In the genomic region with DNA sequence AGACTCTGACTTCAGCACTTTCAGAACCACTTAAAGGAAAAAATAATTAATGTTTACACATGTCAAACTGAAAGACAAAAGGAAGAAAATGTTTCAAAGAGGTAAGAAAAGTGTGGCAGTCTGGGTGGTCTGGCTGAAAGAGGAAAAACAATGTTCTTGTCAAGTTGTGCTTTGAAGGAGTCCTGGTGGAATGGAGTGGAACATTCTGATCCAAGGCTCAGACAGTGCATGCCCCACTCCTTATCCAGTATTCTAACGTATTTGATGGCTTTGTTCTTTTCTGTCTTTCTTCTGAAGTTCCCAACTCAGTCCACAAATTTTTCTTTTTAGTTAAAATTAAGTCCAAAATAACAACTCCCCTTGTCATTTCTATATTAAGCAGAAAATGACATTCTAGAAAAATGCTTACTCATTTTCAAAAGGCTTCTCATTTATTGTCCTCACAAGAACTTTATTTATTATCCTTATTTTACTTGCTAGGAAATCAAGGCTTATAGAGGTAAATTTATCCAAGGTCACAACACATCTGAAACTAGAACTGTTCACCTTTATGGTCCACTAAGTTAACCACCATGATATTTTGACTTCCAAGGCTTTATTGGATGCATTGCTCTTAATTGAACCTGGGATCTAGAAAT, we compare ENCODE assay signal across 7 cellular contexts.
"Had no signal": no experiment of that assay in that cellular context is flagged by ENCODE, and none has a peak within 500 bp of the region (broad histone marks: within the 10 kb centered on the region; RNA-seq: fewer than 3 reads in every experiment).

No MANE protein-coding gene starts in this region.

- DNase-seq: GM23248, GOT3, H7, HCEC 1CT, KG1 had no signal

- H3K4me3 ChIP-seq: GM23248 had no signal

- H3K4me1 Mint-ChIP-seq: IgD-negative memory B cell had no signal

- FAIRE-seq: HepG2 had no signal

- H3K9ac ChIP-seq: GM23248 had no signal

- H3K27ac Mint-ChIP-seq: IgD-negative memory B cell had no signal

- H3K27ac ChIP-seq: GM23248 had no signal

- ATAC-seq: HepG2 had no signal

- H2AFZ ChIP-seq: GM23248 had no signal
